In the genomic region with DNA sequence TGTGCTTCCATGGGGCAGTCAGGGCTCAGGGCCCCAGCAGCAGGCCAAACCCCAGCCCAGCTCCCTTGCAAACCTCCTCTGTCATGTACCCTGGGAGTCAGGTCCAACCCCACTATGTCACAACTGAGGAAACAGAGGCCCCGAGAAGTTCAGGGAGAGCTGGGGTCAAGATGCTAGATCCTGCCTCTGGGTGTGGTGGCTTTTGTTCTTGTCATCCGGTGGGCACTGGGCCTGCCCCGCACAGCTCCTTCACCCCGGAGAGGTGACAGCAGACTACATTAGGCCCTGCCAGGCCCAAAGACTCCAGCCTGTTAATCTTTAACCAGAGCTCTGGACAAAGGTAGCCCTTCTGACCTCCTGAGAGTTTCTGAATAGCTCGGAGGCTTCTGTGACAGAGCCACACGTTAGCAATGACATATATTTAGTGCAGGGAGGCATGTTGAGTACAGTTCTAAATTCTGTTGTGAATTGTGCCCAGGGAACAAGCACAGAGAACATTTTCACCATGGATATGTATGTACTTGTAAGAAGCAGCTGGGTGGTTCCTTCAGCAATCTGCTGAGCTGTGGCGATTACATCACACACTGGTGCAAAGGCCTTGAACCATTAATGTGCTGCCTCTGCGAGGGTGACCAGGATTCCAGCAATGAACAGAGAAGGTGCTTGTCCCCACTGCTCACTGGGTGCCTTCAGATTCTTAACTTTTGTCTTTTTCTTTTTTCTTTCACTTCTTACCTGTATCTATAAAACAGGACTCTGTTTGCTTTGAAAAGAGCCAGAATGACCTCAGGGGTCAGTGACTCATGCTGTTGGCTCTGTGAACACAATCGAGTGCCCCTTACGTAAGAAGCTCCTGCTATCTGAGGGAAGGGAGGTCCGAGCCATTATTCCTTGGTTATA, we compare ENCODE assay signal across 9 cellular contexts.
DNase-seq lines count a peak whose midpoint lies in the region; ATAC-seq, FAIRE-seq and TF ChIP-seq lines count a peak whose summit lies in the region.
"Had no signal": no experiment of that assay in that cellular context is flagged by ENCODE, and none has a peak within 500 bp of the region (broad histone marks: within the 10 kb centered on the region; RNA-seq: fewer than 3 reads in every experiment).

No MANE protein-coding gene starts in this region.

- H3K9me3 ChIP-seq in adrenal gland (replicated peaks in 1 of 3): peaks cover 0 to 4% (median 0%) of the 10 kb centered on the region in 3 donors
- peaks cover 0 to 6% (median 3%) of the 10 kb centered on the region in 3 donors for H3K9me3 ChIP-seq in tibial artery

- H3K4me3 Mint-ChIP-seq in activated T-cell treated with anti-CD3 and anti-CD28 coated beads, Interleukin-2, amount 50 U/mL, for 24 hours: no peak overlapping the region
- no peak overlapping the region for H3K4me3 Mint-ChIP-seq in naive thymus-derived CD8-positive, alpha-beta T cell
- H3K4me3 Mint-ChIP-seq: natural killer cell treated with Interleukin-12 subunit alpha and Interleukin-12 subunit beta and Interleukin-15 and Interleukin-18, amount 100 ng/mL, for 72 hours had no signal

- FAIRE-seq in islet of Langerhans (lab: Jason Lieb, UNC): peak; percentile 24

- DNase-seq in ELR (ENCODE audit: low read depth): peak; percentile 87
- DNase-seq in adrenal gland: peak; percentile 79 to 93 (median 85)
- DNase-seq in tibial artery: peak; percentile 47 to 71
- DNase-seq in cerebellar cortex (ENCODE audit: low spot score): no peak
- DNase-seq in activated T-cell treated with anti-CD3 and anti-CD28 coated beads, Interleukin-2, amount 50 U/mL, for 24 hours: no peak
- no peak for DNase-seq in naive thymus-derived CD8-positive, alpha-beta T cell

- H3K27me3 ChIP-seq in adrenal gland: no peaks in the 10 kb centered on the region
- no peaks in the 10 kb centered on the region for H3K27me3 ChIP-seq in tibial artery

- 15 to 38% (median 32%) methylated on average over 7 to 11 of the region's 11 CpGs for WGBS in adrenal gland, 4 donors

- POLR2A ChIA-PET in naive thymus-derived CD8-positive, alpha-beta T cell (lab: Charles Lee): interaction anchor here (0.6 kb wide), 1 partner anchor 303 kb away, joined by 3 read pairs; no protein-coding TSS in a partner anchor

- TF ChIP-seq POLR2A in adrenal gland (IDR thresholded peaks at IDR 0.05): peak in 1 of 2 donors; percentile 13

- H3K36me3 ChIP-seq in adrenal gland (replicated peaks in 1 of 2) (no peaks in the 10 kb centered on the region), tibial artery (no peaks in the 10 kb centered on the region)

- H3K4me1 ChIP-seq in adrenal gland (replicated peaks in 1 of 2) (peaks cover 23 to 25% of the 10 kb centered on the region in 2 donors), tibial artery (peaks cover 0 to 30% (median 25%) of the 10 kb centered on the region in 4 donors)

- peaks cover 6% of the 10 kb centered on the region for H3K9me3 Mint-ChIP-seq in activated T-cell treated with anti-CD3 and anti-CD28 coated beads, Interleukin-2, amount 50 U/mL, for 24 hours
- peaks cover 0 to 8% (median 5%) of the 10 kb centered on the region in 9 donors for H3K9me3 Mint-ChIP-seq in naive thymus-derived CD8-positive, alpha-beta T cell
- H3K9me3 Mint-ChIP-seq: natural killer cell treated with Interleukin-12 subunit alpha and Interleukin-12 subunit beta and Interleukin-15 and Interleukin-18, amount 100 ng/mL, for 72 hours had no signal

- H3K27ac ChIP-seq in adrenal gland: peak overlapping the region; percentile 55 to 87 (median 81)
- peak overlapping the region; percentile 3 to 46 for H3K27ac ChIP-seq in tibial artery

- peak; percentile 60 for ATAC-seq in HG03159 (IDR thresholded peaks at IDR 0.05; ENCODE audit: unreplicated experiment)
- ATAC-seq in naive thymus-derived CD8-positive, alpha-beta T cell: no peak

- intact Hi-C loops in adrenal gland (cut with DNase I): no loop called here
- intact Hi-C loops in tibial artery (cut with DNase I; ENCODE audit: low total_unique reads): no loop called here

- peaks cover 2% of the 10 kb centered on the region for H3K27me3 Mint-ChIP-seq in activated T-cell treated with anti-CD3 and anti-CD28 coated beads, Interleukin-2, amount 50 U/mL, for 24 hours
- peaks cover 0 to 2% (median 0%) of the 10 kb centered on the region in 5 donors for H3K27me3 Mint-ChIP-seq in naive thymus-derived CD8-positive, alpha-beta T cell

- H3K27ac Mint-ChIP-seq in activated T-cell treated with anti-CD3 and anti-CD28 coated beads, Interleukin-2, amount 50 U/mL, for 24 hours: no peak overlapping the region
- H3K27ac Mint-ChIP-seq in naive thymus-derived CD8-positive, alpha-beta T cell: peak overlapping the region in 2 of 10 donors; percentile 60 to 69
- H3K27ac Mint-ChIP-seq: natural killer cell treated with Interleukin-12 subunit alpha and Interleukin-12 subunit beta and Interleukin-15 and Interleukin-18, amount 100 ng/mL, for 72 hours had no signal

- H3K36me3 Mint-ChIP-seq in activated T-cell treated with anti-CD3 and anti-CD28 coated beads, Interleukin-2, amount 50 U/mL, for 24 hours (ENCODE audit: low read depth): no peaks in the 10 kb centered on the region
- peaks cover 0 to 6% (median 0%) of the 10 kb centered on the region in 3 donors for H3K36me3 Mint-ChIP-seq in naive thymus-derived CD8-positive, alpha-beta T cell

- H3K4me1 Mint-ChIP-seq in activated T-cell treated with anti-CD3 and anti-CD28 coated beads, Interleukin-2, amount 50 U/mL, for 24 hours (ENCODE audit: low read depth): peaks cover 4% of the 10 kb centered on the region
- H3K4me1 Mint-ChIP-seq in naive thymus-derived CD8-positive, alpha-beta T cell: no peaks in the 10 kb centered on the region

- TF ChIP-seq CTCF in adrenal gland (IDR thresholded peaks at IDR 0.05): no peak
- TF ChIP-seq CTCF in tibial artery (IDR thresholded peaks at IDR 0.05): no peak

- H3K4me3 ChIP-seq in adrenal gland (no peak overlapping the region), tibial artery (no peak overlapping the region)

Comparison
In these comparisons a context has a peak if more than half of its experiments do, and no peak if none do; other contexts are left out.
1. DNase-seq: peak in ELR (single experiment), adrenal gland (7 of 7) and tibial artery (2 of 2); none in cerebellar cortex (single experiment), activated T-cell treated with anti-CD3 and anti-CD28 coated beads, Interleukin-2, amount 50 U/mL, for 24 hours (single experiment) and naive thymus-derived CD8-positive, alpha-beta T cell (0 of 10).